ENCODE assay signal across 8 cellular contexts in genomic region chr22:21867528-21868266, GRCh38. TPM values are rescaled to one million over a fixed set of nuclear protein-coding genes. Genes with fewer than 3 reads are reported as not detected.
DNase-seq lines count a peak whose midpoint lies in the region; ATAC-seq and TF ChIP-seq lines count a peak whose summit lies in the region.

TSS of gene MAPK1 (minus strand) at chr22:21867645. CDS start at chr22:21867440, 205 bp downstream.

- DNase-seq in NCI-H1105 (lab: John Stamatoyannopoulos, UW) (peak; percentile 76), T-helper 1 cell (peak; percentile 87 to 92 (median 89)), amniotic epithelial cell (ENCODE audit: low read depth) (peak; percentile 75), left cardiac atrium (peak; percentile 95), prostate gland (ENCODE audit: low spot score) (peak; percentile 91)

- no peaks in the 10 kb centered on the region for H3K9me3 ChIP-seq in prostate gland

- H3K27me3 ChIP-seq in prostate gland (replicated peaks; ENCODE audit: insufficient read depth): no peaks in the 10 kb centered on the region

- peak; percentile 80 for TF ChIP-seq POLR2A in prostate gland (IDR thresholded peaks at IDR 0.05)

- H3K4me1 ChIP-seq in prostate gland (replicated peaks): peaks cover 6% of the 10 kb centered on the region
- H3K4me1 ChIP-seq in urinary bladder (ENCODE audit: insufficient read depth): peaks cover 2% of the 10 kb centered on the region

- no peaks in the 10 kb centered on the region for H3K36me3 ChIP-seq in prostate gland
- no peaks in the 10 kb centered on the region for H3K36me3 ChIP-seq in urinary bladder (ENCODE audit: insufficient read depth)

- H3K4me3 ChIP-seq in prostate gland: peak within 1 kb of the TSS; percentile 81 to 89
- peak within 1 kb of the TSS; percentile 91 for H3K4me3 ChIP-seq in urinary bladder (ENCODE audit: low read depth, low read length)

- intact Hi-C loops in left cardiac atrium (cut with DNase I) (loop anchor here in 1 of 2 donors (10.0 kb wide), 1 partner anchor 153 kb away; no protein-coding TSS in a partner anchor), prostate gland (cut with DNase I) (no loop called here)

- TF ChIP-seq CTCF in GM12874 (IDR thresholded peaks at IDR 0.05; ENCODE audit: insufficient read depth, low read depth, low read length) (peak; percentile 48), prostate gland (IDR thresholded peaks at IDR 0.05) (peak; percentile 17 to 49 (median 42))

- WGBS in prostate gland: 3% methylated on average over 49 of the region's 74 CpGs
- 1% methylated on average over 74 of the region's 74 CpGs for WGBS in urinary bladder

- peak; percentile 88 for ATAC-seq in HG02642 (IDR thresholded peaks at IDR 0.05; ENCODE audit: poor library complexity, unreplicated experiment)
- peak; percentile 99 for ATAC-seq in left cardiac atrium

- H3K27ac ChIP-seq in prostate gland (peak within 1 kb of the TSS; percentile 85 to 87), urinary bladder (ENCODE audit: low read depth) (peak within 1 kb of the TSS; percentile 89)

RNA-seq across cellular contexts. Expression of gene MAPK1, which starts in this region (rescaled TPM):
- 100 to 1,000 TPM in 1 of 2 donors, 10 to 100 TPM in 1; 98.3 to 104 TPM for total RNA-seq in left cardiac atrium
- total RNA-seq in prostate gland: 10 to 100 TPM; 89.6 to 92.1 TPM
- total RNA-seq in urinary bladder: 72.9 TPM
- 39.2 TPM for polyA plus RNA-seq in urinary bladder

Comparison
In these comparisons a context has a peak if more than half of its experiments do, and no peak if none do; other contexts are left out.
1. Peak in every context shown above with its lines: DNase-seq, ATAC-seq, H3K4me3 ChIP-seq and H3K27ac ChIP-seq.